Comparison of ENCODE assay signal across 17 cellular contexts in genomic region chr2:126370208-126370607, GRCh38.
"Had no signal": no experiment of that assay in that cellular context is flagged by ENCODE, and none has a peak within 500 bp of the region (broad histone marks: within the 10 kb centered on the region; RNA-seq: fewer than 3 reads in every experiment).

No MANE protein-coding gene starts in this region.

- H3K27me3 ChIP-seq: hepatocyte, tibial nerve had no signal

- H3K4me3 ChIP-seq: hepatocyte, lower lobe of right lung, mucosa of descending colon, skin epidermis, tibial nerve had no signal

- ATAC-seq: esophagus mucosa; lower lobe of right lung; mucosa of descending colon; naive thymus-derived CD8-positive, alpha-beta T cell; stimulated activated effector memory CD8-positive, alpha-beta T cell treated with anti-CD3 and anti-CD28 coated beads, Interleukin-12 subunit alpha, Interleukin-12 subunit beta, amount 100 ng/mL, for 72 hours had no signal

- H3K27ac ChIP-seq: hepatocyte, lower lobe of right lung, skin epidermis, tibial nerve had no signal

- H3K36me3 ChIP-seq: lower lobe of right lung, tibial nerve had no signal

- H3K4me1 ChIP-seq: lower lobe of right lung had no signal

- H3K9me3 ChIP-seq: lower lobe of right lung, mucosa of descending colon, tibial nerve had no signal

- FAIRE-seq: endometrium, frontal cortex, TTC549 had no signal

- DNase-seq: activated B cell treated with CpG ODN at 0.5 μM for 24 hours; activated CD4-positive, alpha-beta T cell treated with anti-CD3 and anti-CD28 coated beads, Interleukin-2, amount 10 ng/mL, durations not matched to agents 7 days and 5 days; activated naive CD4-positive, alpha-beta T cell treated with anti-CD3 and anti-CD28 coated beads, Interleukin-2, amount 50 U/mL, for 16 hours; activated T-cell treated with anti-CD3 and anti-CD28 coated beads for 4 hours; lower lobe of right lung; mucosa of descending colon; naive thymus-derived CD8-positive, alpha-beta T cell; SHP77 treated with DMSO at 0.1 percent for 48 hours; T-helper 2 cell had no signal
